ENCODE assay signal across 18 cellular contexts in genomic region chr20:17469631-17470030, GRCh38.
"Had no signal": no experiment of that assay in that cellular context is flagged by ENCODE, and none has a peak within 500 bp of the region (broad histone marks: within the 10 kb centered on the region; RNA-seq: fewer than 3 reads in every experiment).

No MANE protein-coding gene starts in this region.

- H3K4me1 ChIP-seq: colonic mucosa, esophagus squamous epithelium, foreskin keratinocyte, gastroesophageal sphincter, heart left ventricle, left lung, lower lobe of right lung had no signal

- H3K36me3 ChIP-seq: colonic mucosa, esophagus squamous epithelium, gastroesophageal sphincter, heart left ventricle, left lung, lower lobe of right lung had no signal

- H3K4me3 ChIP-seq: colonic mucosa, esophagus squamous epithelium, gastroesophageal sphincter, heart left ventricle, hepatocyte, left lung, lower lobe of right lung, mucosa of descending colon had no signal

- DNase-seq: colonic mucosa; cortex of kidney; effector CD4-positive, alpha-beta T cell; effector memory CD4-positive, alpha-beta T cell; esophagus squamous epithelium; foreskin keratinocyte; heart left ventricle; hypothalamus; immature natural killer cell; left cardiac atrium; left lung; left ventricle myocardium superior; lower lobe of right lung; mesenchymal stem cell; mucosa of descending colon; naive B cell had no signal

- H3K27ac ChIP-seq: colonic mucosa, esophagus squamous epithelium, foreskin keratinocyte, gastroesophageal sphincter, heart left ventricle, hepatocyte, left lung, lower lobe of right lung had no signal

- H3K9me3 ChIP-seq: colonic mucosa, esophagus squamous epithelium, gastroesophageal sphincter, heart left ventricle, left lung, lower lobe of right lung, mucosa of descending colon had no signal

- ATAC-seq: foreskin keratinocyte, gastroesophageal sphincter, heart left ventricle, left cardiac atrium, left lung, left ventricle myocardium superior, lower lobe of right lung had no signal

- H3K27me3 ChIP-seq: colonic mucosa, foreskin keratinocyte, gastroesophageal sphincter, heart left ventricle, hepatocyte, left lung had no signal
